In genomic region chr19:35302446-35302845, GRCh38 we compare ENCODE assay signal across 1 cellular context.
TF ChIP-seq lines count a peak whose summit lies in the region.

No MANE protein-coding gene starts in this region.

TF ChIP-seq in H1, 55 proteins besides CTCF, POLR2A, EP300 and RAD21:
- TF ChIP-seq CHD7 (IDR thresholded peaks at IDR 0.05; ENCODE audit: insufficient replicate concordance, low read length) (no peak), RFX5 (IDR thresholded peaks at IDR 0.05; ENCODE audit: borderline replicate concordance, low read depth, low read length) (no peak), KDM5A (IDR thresholded peaks at IDR 0.05; ENCODE audit: low read length) (no peak), KDM4A (IDR thresholded peaks at IDR 0.05; ENCODE audit: low read depth, low read length, severe bottlenecking) (no peak), TCF12 (IDR thresholded peaks at IDR 0.05; ENCODE audit: low read depth, low read length) (no peak), MAX (IDR thresholded peaks at IDR 0.05) (no peak), BCL11A (IDR thresholded peaks at IDR 0.05; ENCODE audit: low read depth in 2 of 2, low read length in 2 of 2) (no peak), YY1 (IDR thresholded peaks at IDR 0.05; ENCODE audit: low read depth, low read length) (no peak), CTBP2 (IDR thresholded peaks at IDR 0.05; ENCODE audit: borderline replicate concordance, insufficient read depth, insufficient read length, low read length) (no peak), NRF1 (IDR thresholded peaks at IDR 0.05; ENCODE audit: low read depth, low read length) (no peak), USF2 (IDR thresholded peaks at IDR 0.05; ENCODE audit: low read length) (no peak), SUZ12 (IDR thresholded peaks at IDR 0.05; ENCODE audit: low read length) (no peak), JUND (IDR thresholded peaks at IDR 0.05; ENCODE audit: low read length) (no peak), NANOG (IDR thresholded peaks at IDR 0.05; ENCODE audit: insufficient read depth, low read depth, low read length, poor library complexity, severe bottlenecking) (no peak), SRF (IDR thresholded peaks at IDR 0.05; ENCODE audit: low read depth, low read length) (no peak), CBX5 (IDR thresholded peaks at IDR 0.05; ENCODE audit: low read depth, low read length) (no peak), RBBP5 (IDR thresholded peaks at IDR 0.05; ENCODE audit: borderline replicate concordance, low read depth, low read length) (no peak)
